Comparison of ENCODE assay signal across 21 cellular contexts in genomic region chr11:8332196-8332595, GRCh38.
A peak's percentile ranks its signal among the peaks of the same experiment; 100 is the strongest.
DNase-seq lines count a peak whose midpoint lies in the region; ATAC-seq, FAIRE-seq and TF ChIP-seq lines count a peak whose summit lies in the region.
"Had no signal": no experiment of that assay in that cellular context is flagged by ENCODE, and none has a peak within 500 bp of the region (broad histone marks: within the 10 kb centered on the region; RNA-seq: fewer than 3 reads in every experiment).

No MANE protein-coding gene starts in this region.

- H3K27me3 ChIP-seq in bronchial epithelial cell (ENCODE audit: control insufficient read depth, insufficient read depth, low read length), result no peaks in the 10 kb centered on the region
- H3K27me3 ChIP-seq: brain microvascular endothelial cell, hepatocyte, uterus had no signal

- TF ChIP-seq CTCF in bronchial epithelial cell (IDR thresholded peaks at IDR 0.05; ENCODE audit: insufficient read depth, low read length, severe bottlenecking), result no peak

- no peaks in the 10 kb centered on the region for H3K36me3 Mint-ChIP-seq in activated T-cell treated with anti-CD3 and anti-CD28 coated beads, Interleukin-2, amount 50 U/mL, for 4 hours (ENCODE audit: insufficient read depth)
- H3K36me3 Mint-ChIP-seq: activated naive CD4-positive, alpha-beta T cell treated with anti-CD3 and anti-CD28 coated beads, Interleukin-2, amount 50 U/mL, for 72 hours had no signal

- DNase-seq in AML-193 (lab: John Stamatoyannopoulos, UW) (peak; percentile 20 to 35), NAMALWA (ENCODE audit: low spot score) (peak; percentile 9), bronchial epithelial cell (ENCODE audit: low read depth) (no peak), NCI-H1092 treated with DMSO at 0.1 percent for 48 hours (lab: John Stamatoyannopoulos, UW) (no peak)
- DNase-seq in activated T-cell treated with anti-CD3 and anti-CD28 coated beads, Interleukin-2, amount 50 U/mL, for 4 hours, result no peak
- DNase-seq: activated CD4-positive, alpha-beta T cell treated with anti-CD3 and anti-CD28 coated beads for 4 hours; activated T-cell treated with anti-CD3 and anti-CD28 coated beads, Interleukin-2, amount 50 U/mL, for 24 hours; Calu3; dorsolateral prefrontal cortex; NCI-H2029; NCI-H526 treated with DMSO at 0.1 percent for 48 hours; posterior cingulate gyrus; stimulated activated naive CD8-positive, alpha-beta T cell treated with anti-CD3 and anti-CD28 coated beads, Interleukin-15, Interleukin-2, amounts not matched to agents 100 U/mL and 50 U/mL, for 24 hours; uterus had no signal

- no peak overlapping the region for H3K4me3 Mint-ChIP-seq in activated T-cell treated with anti-CD3 and anti-CD28 coated beads, Interleukin-2, amount 50 U/mL, for 4 hours
- H3K4me3 Mint-ChIP-seq: activated T-cell treated with anti-CD3 and anti-CD28 coated beads, Interleukin-2, amount 50 U/mL, for 24 hours; T-helper 1 cell treated with Interleukin-12 subunit alpha and Interleukin-12 subunit beta and Interleukin-4 antibody, amounts not matched to agents 30 μg/mL and 1 μg/mL, for 36 hours had no signal

- ATAC-seq in GM21529 (IDR thresholded peaks at IDR 0.05; ENCODE audit: unreplicated experiment) (peak; percentile 28), GM19455 (IDR thresholded peaks at IDR 0.05; ENCODE audit: unreplicated experiment) (no peak), HG02763 (IDR thresholded peaks at IDR 0.05; ENCODE audit: unreplicated experiment) (no peak)
- no peak for ATAC-seq in activated T-cell treated with anti-CD3 and anti-CD28 coated beads, Interleukin-2, amount 50 U/mL, for 4 hours
- ATAC-seq: activated naive CD4-positive, alpha-beta T cell treated with anti-CD3 and anti-CD28 coated beads, Interleukin-2, amount 50 U/mL, for 72 hours; stimulated activated naive CD8-positive, alpha-beta T cell treated with anti-CD3 and anti-CD28 coated beads, Interleukin-15, Interleukin-2, amounts not matched to agents 100 U/mL and 50 U/mL, for 24 hours had no signal

- no peaks in the 10 kb centered on the region for H3K4me1 Mint-ChIP-seq in activated T-cell treated with anti-CD3 and anti-CD28 coated beads, Interleukin-2, amount 50 U/mL, for 4 hours (ENCODE audit: low read depth)

- no peaks in the 10 kb centered on the region for H3K9me3 Mint-ChIP-seq in activated T-cell treated with anti-CD3 and anti-CD28 coated beads, Interleukin-2, amount 50 U/mL, for 4 hours
- H3K9me3 Mint-ChIP-seq: activated naive CD4-positive, alpha-beta T cell treated with anti-CD3 and anti-CD28 coated beads, Interleukin-2, amount 50 U/mL, for 72 hours; activated T-cell treated with anti-CD3 and anti-CD28 coated beads, Interleukin-2, amount 50 U/mL, for 24 hours; T-helper 1 cell treated with Interleukin-12 subunit alpha and Interleukin-12 subunit beta and Interleukin-4 antibody, amounts not matched to agents 30 μg/mL and 1 μg/mL, for 36 hours had no signal

- peak; percentile 72 for FAIRE-seq in bronchial epithelial cell (lab: Jason Lieb, UNC)

- H3K36me3 ChIP-seq in bronchial epithelial cell (ENCODE audit: control insufficient read depth, insufficient read depth, low read length), result no peaks in the 10 kb centered on the region
- H3K36me3 ChIP-seq: brain microvascular endothelial cell, uterus had no signal

- peaks cover 11% of the 10 kb centered on the region for H3K27me3 Mint-ChIP-seq in activated T-cell treated with anti-CD3 and anti-CD28 coated beads, Interleukin-2, amount 50 U/mL, for 4 hours (ENCODE audit: low read depth)

- H3K4me3 ChIP-seq in bronchial epithelial cell (ENCODE audit: low read depth, low read length), result no peak overlapping the region
- H3K4me3 ChIP-seq: dorsolateral prefrontal cortex, hepatocyte, uterus had no signal

Comparison
In these comparisons a context has a peak if more than half of its experiments do, and no peak if none do; other contexts are left out.
1. DNase-seq: peak in AML-193 (2 of 2) and NAMALWA (single experiment); none in bronchial epithelial cell (single experiment), activated T-cell treated with anti-CD3 and anti-CD28 coated beads, Interleukin-2, amount 50 U/mL, for 4 hours (single experiment) and NCI-H1092 treated with DMSO at 0.1 percent for 48 hours (single experiment).